ENCODE assay signal across 12 cellular contexts in the genomic region with DNA sequence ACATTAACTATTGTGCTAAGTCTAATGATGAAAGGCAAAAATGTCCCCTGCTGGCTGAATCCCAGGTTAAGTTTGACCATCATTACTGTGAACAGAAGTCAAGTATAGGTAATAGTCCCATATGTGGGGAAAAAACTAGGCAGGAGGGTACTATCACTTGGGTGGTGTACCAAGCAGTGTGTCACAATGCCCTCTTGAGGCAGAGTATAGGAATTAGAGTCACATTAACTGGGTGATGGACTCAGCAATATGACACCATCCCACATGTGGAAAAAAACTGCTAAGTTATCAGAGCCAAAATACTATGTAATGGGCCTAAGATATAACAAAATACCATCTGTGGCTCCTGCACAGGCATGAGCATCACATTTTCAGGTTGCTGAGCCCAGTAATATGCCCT.
DNase-seq lines count a peak whose midpoint lies in the region; ATAC-seq, FAIRE-seq and TF ChIP-seq lines count a peak whose summit lies in the region.
"Had no signal": no experiment of that assay in that cellular context is flagged by ENCODE, and none has a peak within 500 bp of the region (broad histone marks: within the 10 kb centered on the region; RNA-seq: fewer than 3 reads in every experiment).

No MANE protein-coding gene starts in this region.

- TF ChIP-seq CTCF in fibroblast of pulmonary artery (IDR thresholded peaks at IDR 0.05; ENCODE audit: low read length, missing control alignments), result peak; percentile 59
- TF ChIP-seq CTCF in D721Med (IDR thresholded peaks at IDR 0.05; ENCODE audit: insufficient read depth, missing control alignments), result no peak
- no peak for TF ChIP-seq CTCF in omental fat pad (IDR thresholded peaks at IDR 0.05)

- H3K4me3 ChIP-seq in fibroblast of pulmonary artery (replicated peaks; ENCODE audit: low read depth, low read length), result no peak overlapping the region
- H3K4me3 ChIP-seq: body of pancreas had no signal

- FAIRE-seq in D721Med (lab: Jason Lieb, UNC), result no peak

- DNase-seq in stimulated activated CD4-positive, alpha-beta T cell treated with anti-CD3 and anti-CD28 coated beads, Interleukin-4, amount 100 ng/mL, for 24 hours, result peak; percentile 3
- DNase-seq in stimulated activated CD4-positive, alpha-beta T cell treated with anti-CD3 and anti-CD28 coated beads, Interleukin-4, amount 100 ng/mL, for 1 hour, result no peak
- DNase-seq in MV-4-11 (lab: John Stamatoyannopoulos, UW) (peak; percentile 5), fibroblast of pulmonary artery (ENCODE audit: low read depth) (peak; percentile 71), D721Med (ENCODE audit: insufficient read length, low spot score) (no peak), omental fat pad (ENCODE audit: low spot score) (no peak)
- DNase-seq: body of pancreas; CD4-positive, CD25-positive, alpha-beta regulatory T cell; NCI-H2227 treated with DMSO at 0.1 percent for 48 hours; T-cell had no signal

- ATAC-seq in GM19328 (IDR thresholded peaks at IDR 0.05; ENCODE audit: unreplicated experiment) (no peak), omental fat pad (ENCODE audit: low FRiP score) (no peak), GM21576 (IDR thresholded peaks at IDR 0.05; ENCODE audit: unreplicated experiment) (no peak)
- ATAC-seq: body of pancreas, T-cell had no signal

Comparison
In these comparisons a context has a peak if more than half of its experiments do, and no peak if none do; other contexts are left out.
1. DNase-seq: peak in stimulated activated CD4-positive, alpha-beta T cell treated with anti-CD3 and anti-CD28 coated beads, Interleukin-4, amount 100 ng/mL, for 24 hours (single experiment), MV-4-11 (single experiment) and fibroblast of pulmonary artery (single experiment); none in stimulated activated CD4-positive, alpha-beta T cell treated with anti-CD3 and anti-CD28 coated beads, Interleukin-4, amount 100 ng/mL, for 1 hour (single experiment), D721Med (single experiment) and omental fat pad (single experiment).